Comparison of ENCODE assay signal across 8 cellular contexts in the genomic region with DNA sequence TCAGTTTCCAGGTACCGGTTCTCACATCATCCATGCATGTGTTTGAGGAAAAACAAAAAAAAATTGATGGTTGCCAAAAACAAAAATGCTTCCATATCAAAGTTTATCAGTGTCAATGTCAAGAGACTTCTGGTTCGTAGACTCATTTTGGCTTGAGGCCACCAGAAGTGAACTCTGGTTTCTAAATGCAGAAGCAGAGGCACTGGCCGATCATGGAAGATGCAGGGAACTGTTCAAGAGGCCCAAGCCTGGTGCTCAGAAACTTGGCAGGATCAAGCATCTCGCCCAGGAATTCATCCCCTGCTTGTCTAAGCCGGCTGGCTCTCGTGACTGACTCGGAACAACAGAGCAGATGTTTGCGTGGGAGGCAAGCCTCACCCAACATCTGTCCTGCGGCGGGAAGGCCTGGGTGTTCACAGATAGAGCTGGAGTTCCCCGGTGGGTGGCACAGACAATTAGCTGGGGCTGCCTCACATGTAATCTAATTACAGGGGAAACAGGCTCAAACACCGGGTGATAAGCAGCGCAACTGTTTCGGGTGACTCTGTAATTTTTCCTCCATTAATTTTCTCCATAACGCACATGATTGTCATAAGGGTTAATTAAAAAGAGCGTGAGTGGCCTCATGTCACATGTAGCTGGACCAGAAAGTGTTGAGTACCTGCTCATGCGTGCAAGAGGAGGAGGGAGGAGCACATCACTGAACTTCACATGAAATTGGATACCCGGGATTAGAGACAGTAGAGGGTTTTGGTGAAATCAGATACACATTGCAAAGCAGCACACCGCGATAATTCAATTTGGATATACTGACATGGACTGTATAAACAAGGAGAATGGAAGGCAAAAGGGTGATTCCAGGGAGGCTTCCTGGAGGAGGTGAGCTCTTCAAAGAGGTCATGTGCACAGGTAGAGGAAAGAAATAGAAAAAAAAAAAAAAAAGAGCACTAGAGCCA.
A peak's percentile ranks its signal among the peaks of the same experiment; 100 is the strongest.
DNase-seq lines count a peak whose midpoint lies in the region; ATAC-seq and TF ChIP-seq lines count a peak whose summit lies in the region.

No MANE protein-coding gene starts in this region.

- intact Hi-C loops in activated T-helper 1 cell treated with anti-CD3 and anti-CD28 coated beads, Interleukin-12 subunit alpha, Interleukin-12 subunit beta, Interleukin-2, Interleukin-4 antibody, amounts not matched to agents 30 ng/mL and 10 ng/mL and 1 ng/mL, durations not matched to agents 14 hours and 24 hours and 36 hours (cut with micrococcal nuclease) = loop anchor here (1.0 to 10.0 kb wide), 8 partner anchors 19 to 460 kb away; partner anchors contain the start of genes ETS2, LCA5L and PSMG1
- intact Hi-C loops in left ventricle myocardium inferior (cut with micrococcal nuclease) = no loop called here

- peaks cover 37% of the 10 kb centered on the region for H3K4me1 Mint-ChIP-seq in activated T-helper 1 cell treated with anti-CD3 and anti-CD28 coated beads, Interleukin-12 subunit alpha, Interleukin-12 subunit beta, Interleukin-2, Interleukin-4 antibody, amounts not matched to agents 30 ng/mL and 10 ng/mL and 1 ng/mL, durations not matched to agents 14 hours and 24 hours and 36 hours (ENCODE audit: low read depth)

- H3K27ac Mint-ChIP-seq in activated T-helper 1 cell treated with anti-CD3 and anti-CD28 coated beads, Interleukin-12 subunit alpha, Interleukin-12 subunit beta, Interleukin-2, Interleukin-4 antibody, amounts not matched to agents 30 ng/mL and 10 ng/mL and 1 ng/mL, durations not matched to agents 14 hours and 24 hours and 36 hours = peak overlapping the region; percentile 93

- peaks cover 6% of the 10 kb centered on the region for H3K9me3 Mint-ChIP-seq in activated T-helper 1 cell treated with anti-CD3 and anti-CD28 coated beads, Interleukin-12 subunit alpha, Interleukin-12 subunit beta, Interleukin-2, Interleukin-4 antibody, amounts not matched to agents 30 ng/mL and 10 ng/mL and 1 ng/mL, durations not matched to agents 14 hours and 24 hours and 36 hours

- peak overlapping the region; percentile 62 for H3K27ac ChIP-seq in left ventricle myocardium inferior (replicated peaks)

- TF ChIP-seq CTCF in left ventricle myocardium inferior (IDR thresholded peaks at IDR 0.05; ENCODE audit: borderline replicate concordance) = no peak

- peak overlapping the region; percentile 80 for H3K4me3 Mint-ChIP-seq in activated T-helper 1 cell treated with anti-CD3 and anti-CD28 coated beads, Interleukin-12 subunit alpha, Interleukin-12 subunit beta, Interleukin-2, Interleukin-4 antibody, amounts not matched to agents 30 ng/mL and 10 ng/mL and 1 ng/mL, durations not matched to agents 14 hours and 24 hours and 36 hours

- H3K4me1 ChIP-seq in left ventricle myocardium inferior = peaks cover 67% of the 10 kb centered on the region

- H3K36me3 Mint-ChIP-seq in activated T-helper 1 cell treated with anti-CD3 and anti-CD28 coated beads, Interleukin-12 subunit alpha, Interleukin-12 subunit beta, Interleukin-2, Interleukin-4 antibody, amounts not matched to agents 30 ng/mL and 10 ng/mL and 1 ng/mL, durations not matched to agents 14 hours and 24 hours and 36 hours (ENCODE audit: low read depth) = peaks cover 5% of the 10 kb centered on the region

- DNase-seq in CMK (ENCODE audit: low read depth) = peak; percentile 100
- peak; percentile 96 to 99 for DNase-seq in NCI-H524 (lab: John Stamatoyannopoulos, UW)
- DNase-seq in activated T-helper 1 cell treated with anti-CD3 and anti-CD28 coated beads, Interleukin-12 subunit alpha, Interleukin-12 subunit beta, Interleukin-2, Interleukin-4 antibody, amounts not matched to agents 30 ng/mL and 10 ng/mL and 1 ng/mL, durations not matched to agents 14 hours and 24 hours and 36 hours (ENCODE audit: low spot score) = peak; percentile 50
- DNase-seq in left ventricle myocardium inferior = peak; percentile 72
- peak; percentile 69 for DNase-seq in stimulated activated CD4-positive, alpha-beta T cell treated with anti-CD3 and anti-CD28 coated beads, Interleukin-1b, Interleukin-23, amount 100 ng/mL, for 48 hours
- no peak for DNase-seq in pons (ENCODE audit: low spot score)
- no peak for DNase-seq in effector CD4-positive, alpha-beta T cell

- no peaks in the 10 kb centered on the region for H3K27me3 ChIP-seq in left ventricle myocardium inferior (ENCODE audit: low read depth)

- H3K27me3 Mint-ChIP-seq in activated T-helper 1 cell treated with anti-CD3 and anti-CD28 coated beads, Interleukin-12 subunit alpha, Interleukin-12 subunit beta, Interleukin-2, Interleukin-4 antibody, amounts not matched to agents 30 ng/mL and 10 ng/mL and 1 ng/mL, durations not matched to agents 14 hours and 24 hours and 36 hours (ENCODE audit: insufficient read depth) = peaks cover 9% of the 10 kb centered on the region

- no peaks in the 10 kb centered on the region for H3K9me3 ChIP-seq in left ventricle myocardium inferior (replicated peaks)

- H3K36me3 ChIP-seq in left ventricle myocardium inferior = no peaks in the 10 kb centered on the region

- peak overlapping the region; percentile 10 for H3K4me3 ChIP-seq in left ventricle myocardium inferior

- ATAC-seq in HG02571 (IDR thresholded peaks at IDR 0.05; ENCODE audit: unreplicated experiment) = peak; percentile 65

Comparison
In these comparisons a context has a peak if more than half of its experiments do, and no peak if none do; other contexts are left out.
1. DNase-seq: peak in CMK (single experiment), NCI-H524 (2 of 2), activated T-helper 1 cell treated with anti-CD3 and anti-CD28 coated beads, Interleukin-12 subunit alpha, Interleukin-12 subunit beta, Interleukin-2, Interleukin-4 antibody, amounts not matched to agents 30 ng/mL and 10 ng/mL and 1 ng/mL, durations not matched to agents 14 hours and 24 hours and 36 hours (single experiment), left ventricle myocardium inferior (single experiment) and stimulated activated CD4-positive, alpha-beta T cell treated with anti-CD3 and anti-CD28 coated beads, Interleukin-1b, Interleukin-23, amount 100 ng/mL, for 48 hours (single experiment); none in pons (single experiment) and effector CD4-positive, alpha-beta T cell (single experiment).